Comparison of ENCODE assay signal across 1 cellular context in genomic region chr6:169088761-169089160, GRCh38.
TF ChIP-seq lines count a peak whose summit lies in the region.

No MANE protein-coding gene starts in this region.

TF ChIP-seq in H1, 55 proteins besides CTCF, POLR2A, EP300 and RAD21:
- TF ChIP-seq NANOG (IDR thresholded peaks at IDR 0.05; ENCODE audit: insufficient read depth, low read depth, low read length, poor library complexity, severe bottlenecking): no peak
